ENCODE assay signal across 17 cellular contexts in the genomic region with DNA sequence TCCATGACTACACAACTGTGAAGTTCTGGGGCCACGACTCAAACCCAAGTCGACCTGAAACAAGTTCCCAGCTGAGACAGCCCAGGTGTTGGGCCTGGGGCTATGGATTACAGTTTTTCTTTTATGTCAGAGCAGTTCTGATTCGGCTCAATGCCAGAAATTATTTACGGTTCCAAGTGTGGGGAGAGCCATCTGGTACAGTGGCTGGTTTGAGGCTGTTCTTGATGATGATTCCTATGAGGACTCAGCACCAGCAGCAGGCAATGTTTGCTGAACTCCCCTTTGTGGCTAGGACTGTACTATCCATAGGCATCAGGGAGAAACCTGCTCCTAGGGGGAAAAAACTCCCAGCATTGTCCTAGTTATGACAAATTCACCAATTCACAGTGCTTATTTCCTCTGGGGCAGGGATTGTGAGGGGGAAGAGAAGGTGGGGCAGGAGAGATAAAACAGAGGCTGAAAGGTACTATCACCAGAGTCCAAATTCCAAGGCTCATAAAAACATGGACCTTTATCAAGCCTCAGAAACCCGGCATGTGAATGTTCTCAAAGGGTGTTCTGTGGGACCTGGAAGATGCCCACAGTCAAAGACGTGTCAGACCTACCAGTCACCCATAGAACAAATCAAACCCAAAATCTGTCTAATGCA. TPM values are rescaled to one million over a fixed set of nuclear protein-coding genes. Genes with fewer than 3 reads are reported as not detected.
A peak's percentile ranks its signal among the peaks of the same experiment; 100 is the strongest.
DNase-seq lines count a peak whose midpoint lies in the region; ATAC-seq, FAIRE-seq and TF ChIP-seq lines count a peak whose summit lies in the region.
"Had no signal": no experiment of that assay in that cellular context is flagged by ENCODE, and none has a peak within 500 bp of the region (broad histone marks: within the 10 kb centered on the region; RNA-seq: fewer than 3 reads in every experiment).

No MANE protein-coding gene starts in this region.

- intact Hi-C loops in endothelial cell of umbilical vein (cut with micrococcal nuclease): no loop called here
- intact Hi-C loops in Right ventricle myocardium superior (cut with DNase I): no loop called here

- H3K79me2 ChIP-seq in endothelial cell of umbilical vein (ENCODE audit: control insufficient read depth, insufficient read depth, low read length): no peaks in the 10 kb centered on the region

- no peaks in the 10 kb centered on the region for H4K20me1 ChIP-seq in endothelial cell of umbilical vein (replicated peaks; ENCODE audit: control insufficient read depth, extremely low read depth, insufficient read depth, low read length)

- H3K4me3 ChIP-seq in endothelial cell of umbilical vein (replicated peaks in 1 of 3; ENCODE audit: insufficient read depth in 1 of 3, low read depth in 1 of 3, low read length in 3 of 3) (no peak overlapping the region), small intestine (ENCODE audit: low read depth in 1 of 2, low read length in 2 of 2) (no peak overlapping the region)
- H3K4me3 ChIP-seq: esophagus muscularis mucosa, left ventricle myocardium inferior, upper lobe of right lung had no signal

- no peak overlapping the region for H3K4me2 ChIP-seq in endothelial cell of umbilical vein (ENCODE audit: insufficient read depth, low read length)

- CTCF ChIA-PET in endothelial cell of umbilical vein (lab: Charles Lee): no interaction called here

- DNase-seq in NCI-H345 (lab: John Stamatoyannopoulos, UW) (peak; percentile 19), NCI-H345 treated with DMSO at 0.1 percent for 48 hours (lab: John Stamatoyannopoulos, UW; ENCODE audit: unreplicated experiment) (no peak), NCI-H2171 treated with DMSO at 0.1 percent for 48 hours (lab: John Stamatoyannopoulos, UW) (peak; percentile 95), endothelial cell of umbilical vein (ENCODE audit: low read depth, low spot score) (no peak), small intestine (peak; percentile 96), medulla oblongata (ENCODE audit: extremely low spot score) (no peak), Right ventricle myocardium superior (no peak)
- DNase-seq in stimulated activated CD4-positive, alpha-beta T cell treated with anti-CD3 and anti-CD28 coated beads, Interleukin-1b, Interleukin-23, amount 100 ng/mL, for 48 hours: no peak
- DNase-seq: activated CD4-positive, alpha-beta T cell treated with anti-CD3 and anti-CD28 coated beads, Interleukin-2, amount 50 U/mL, for 48 hours; activated T-cell treated with anti-CD3 and anti-CD28 coated beads, Interleukin-2, amount 50 U/mL, for 48 hours; CD8-positive, alpha-beta memory T cell; left ventricle myocardium inferior; naive thymus-derived CD8-positive, alpha-beta T cell; SHP77 treated with DMSO at 0.1 percent for 48 hours; upper lobe of right lung had no signal

- 11 to 40% (median 31%) methylated on average over 6 of the region's 6 CpGs for WGBS in small intestine, 3 donors

- dilution Hi-C loops in endothelial cell of umbilical vein (cut with MboI; ENCODE audit: extremely low pct_ligation_motif_present, low sequenced_read_pairs): no loop called here

- H3K27ac ChIP-seq in endothelial cell of umbilical vein (ENCODE audit: insufficient read depth, low read depth, low read length) (no peak overlapping the region), small intestine (ENCODE audit: low read depth in 1 of 2, low read length in 1 of 2) (peak overlapping the region; percentile 35 to 80)
- H3K27ac ChIP-seq: esophagus muscularis mucosa, left ventricle myocardium inferior, upper lobe of right lung had no signal

- no peak for ATAC-seq in Right ventricle myocardium superior (ENCODE audit: poor library complexity)
- ATAC-seq: naive thymus-derived CD8-positive, alpha-beta T cell; upper lobe of right lung had no signal

- H3K9me3 ChIP-seq in endothelial cell of umbilical vein (replicated peaks; ENCODE audit: control insufficient read depth, insufficient read depth, low read length) (no peaks in the 10 kb centered on the region), small intestine (ENCODE audit: control insufficient read depth, low read depth) (no peaks in the 10 kb centered on the region)
- H3K9me3 ChIP-seq: esophagus muscularis mucosa, upper lobe of right lung had no signal

- TF ChIP-seq CTCF in endothelial cell of umbilical vein (IDR thresholded peaks at IDR 0.05; ENCODE audit: extremely low read depth in 1 of 2, insufficient read depth in 1 of 2, low read depth in 1 of 2, low read length in 2 of 2): no peak

- TSS peak; percentile 12 for BruUV-seq in endothelial cell of umbilical vein (replicated peaks; lab: Mats Ljungman, UMichigan)

- H3K4me1 ChIP-seq in endothelial cell of umbilical vein (ENCODE audit: control insufficient read depth, extremely low read depth, insufficient read depth, low read length): no peaks in the 10 kb centered on the region
- no peaks in the 10 kb centered on the region for H3K4me1 ChIP-seq in small intestine (ENCODE audit: control insufficient read depth in 2 of 2, insufficient read depth in 1 of 2, low read depth in 1 of 2, low read length in 1 of 2)
- H3K4me1 ChIP-seq: esophagus muscularis mucosa, upper lobe of right lung had no signal

- FAIRE-seq in endothelial cell of umbilical vein (lab: Jason Lieb, UNC) (no peak), small intestine (lab: Jason Lieb, UNC) (no peak)
- FAIRE-seq: A204.1 had no signal

- no peaks in the 10 kb centered on the region for H3K9me1 ChIP-seq in endothelial cell of umbilical vein (replicated peaks; ENCODE audit: control insufficient read depth, extremely low read depth, insufficient read depth, low read length)

- H3K36me3 ChIP-seq in endothelial cell of umbilical vein (ENCODE audit: control insufficient read depth in 2 of 2, extremely low read depth in 1 of 2, insufficient read depth in 2 of 2, low read length in 2 of 2) (no peaks in the 10 kb centered on the region), small intestine (ENCODE audit: control insufficient read depth in 2 of 2, insufficient read depth in 2 of 2, low read length in 2 of 2) (peaks cover 0 to 3% of the 10 kb centered on the region in 2 donors)
- H3K36me3 ChIP-seq: upper lobe of right lung had no signal

- no peak overlapping the region for H2AFZ ChIP-seq in endothelial cell of umbilical vein (ENCODE audit: low read depth, low read length)

- no peaks in the 10 kb centered on the region for H3K27me3 ChIP-seq in endothelial cell of umbilical vein (ENCODE audit: control insufficient read depth in 2 of 2, insufficient read depth in 2 of 2, low read length in 2 of 2)
- no peaks in the 10 kb centered on the region for H3K27me3 ChIP-seq in small intestine (ENCODE audit: control insufficient read depth in 2 of 2, insufficient read depth in 2 of 2, low read length in 2 of 2)
- H3K27me3 ChIP-seq: esophagus muscularis mucosa, upper lobe of right lung had no signal

- H3K9ac ChIP-seq in endothelial cell of umbilical vein (replicated peaks; ENCODE audit: extremely low read depth, insufficient read depth, low read length): no peak overlapping the region

- POLR2A ChIA-PET in endothelial cell of umbilical vein (lab: Charles Lee): no interaction called here

- no peak for TF ChIP-seq POLR2A in endothelial cell of umbilical vein (IDR thresholded peaks at IDR 0.05; ENCODE audit: low read depth, low read length)

TF ChIP-seq in endothelial cell of umbilical vein, 7 proteins besides CTCF, POLR2A, EP300 and RAD21:
- no peak for TF ChIP-seq JUN (IDR thresholded peaks at IDR 0.05; ENCODE audit: borderline replicate concordance, insufficient read depth, insufficient read length, low read depth)
- no peak for TF ChIP-seq POLR2AphosphoS5 (IDR thresholded peaks at IDR 0.05; ENCODE audit: insufficient read depth, low read depth, low read length)
- TF ChIP-seq MYC (IDR thresholded peaks at IDR 0.05; ENCODE audit: low read depth, low read length): no peak
- TF ChIP-seq GATA2 (IDR thresholded peaks at IDR 0.05; ENCODE audit: insufficient read depth, insufficient read length, low read depth, low read length): no peak
- no peak for TF ChIP-seq FOS (IDR thresholded peaks at IDR 0.05; ENCODE audit: borderline replicate concordance, insufficient read depth, low read length)
- no peak for TF ChIP-seq EZH2 (IDR thresholded peaks at IDR 0.05; ENCODE audit: borderline replicate concordance, low read depth, low read length, severe bottlenecking)
- TF ChIP-seq, protein P1, sequence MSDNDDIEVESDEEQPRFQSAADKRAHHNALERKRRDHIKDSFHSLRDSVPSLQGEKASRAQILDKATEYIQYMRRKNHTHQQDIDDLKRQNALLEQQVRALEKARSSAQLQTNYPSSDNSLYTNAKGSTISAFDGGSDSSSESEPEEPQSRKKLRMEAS (IDR thresholded peaks at IDR 0.05; ENCODE audit: insufficient read depth, insufficient read length): no peak

RNA-seq across cellular contexts. Expression of gene CMTM4, which starts 18.2 kb away (rescaled TPM):
- total RNA-seq in endothelial cell of umbilical vein (8.5 and 9.0 TPM in 2 replicates), Right ventricle myocardium superior (10.1 TPM)
- polyA plus RNA-seq in endothelial cell of umbilical vein (7.1 and 10.7 TPM in 2 replicates), small intestine (10 to 100 TPM; 21.1 to 48.9 (median 37.1) TPM)
- 5.8 and 7.0 TPM in 2 replicates for polyA plus RNA-seq in endothelial cell of umbilical vein (2011; cell fraction: cytosol; rRNA removed)
- polyA plus RNA-seq in endothelial cell of umbilical vein (2011; cell fraction: nucleus; rRNA removed): 18.6 and 21.6 TPM in 2 replicates
- polyA plus RNA-seq in endothelial cell of umbilical vein (2012): 6.8 and 10.7 TPM in 2 replicates
- polyA minus RNA-seq in endothelial cell of umbilical vein: 19.7 and 21.4 TPM in 2 replicates
- polyA minus RNA-seq in endothelial cell of umbilical vein (2011; cell fraction: cytosol; rRNA and poly(A)+ RNA removed): 28.7 TPM
- 9.9 and 10.6 TPM in 2 replicates for polyA minus RNA-seq in endothelial cell of umbilical vein (2011; cell fraction: nucleus; rRNA and poly(A)+ RNA removed)

RNA-seq across cellular contexts. Expression of gene DYNC1LI2, which starts 36.6 kb away (rescaled TPM):
- 156 and 159 TPM in 2 replicates for total RNA-seq in endothelial cell of umbilical vein
- 51.2 and 110 TPM in 2 replicates for polyA plus RNA-seq in endothelial cell of umbilical vein
- polyA plus RNA-seq in endothelial cell of umbilical vein (2011; cell fraction: cytosol; rRNA removed): 53.9 and 54.1 TPM in 2 replicates
- polyA plus RNA-seq in endothelial cell of umbilical vein (2011; cell fraction: nucleus; rRNA removed): 349 and 417 TPM in 2 replicates
- polyA plus RNA-seq in endothelial cell of umbilical vein (2012): 90.8 and 106 TPM in 2 replicates
- polyA minus RNA-seq in endothelial cell of umbilical vein: 138 and 184 TPM in 2 replicates
- polyA minus RNA-seq in endothelial cell of umbilical vein (2011; cell fraction: cytosol; rRNA and poly(A)+ RNA removed): 21.7 TPM
- 152 and 197 TPM in 2 replicates for polyA minus RNA-seq in endothelial cell of umbilical vein (2011; cell fraction: nucleus; rRNA and poly(A)+ RNA removed)
- 10 to 100 TPM; 37.8 to 78.9 (median 46.3) TPM for polyA plus RNA-seq in small intestine
- 66.9 TPM for total RNA-seq in Right ventricle myocardium superior

Comparison
In these comparisons a context has a peak if more than half of its experiments do, and no peak if none do; other contexts are left out.
1. DNase-seq: peak in NCI-H345 (single experiment), NCI-H2171 treated with DMSO at 0.1 percent for 48 hours (single experiment) and small intestine (single experiment); none in NCI-H345 treated with DMSO at 0.1 percent for 48 hours (single experiment), endothelial cell of umbilical vein (single experiment), stimulated activated CD4-positive, alpha-beta T cell treated with anti-CD3 and anti-CD28 coated beads, Interleukin-1b, Interleukin-23, amount 100 ng/mL, for 48 hours (single experiment), medulla oblongata (single experiment) and Right ventricle myocardium superior (single experiment).